Comparison of ENCODE assay signal across 8 cellular contexts in the genomic region with DNA sequence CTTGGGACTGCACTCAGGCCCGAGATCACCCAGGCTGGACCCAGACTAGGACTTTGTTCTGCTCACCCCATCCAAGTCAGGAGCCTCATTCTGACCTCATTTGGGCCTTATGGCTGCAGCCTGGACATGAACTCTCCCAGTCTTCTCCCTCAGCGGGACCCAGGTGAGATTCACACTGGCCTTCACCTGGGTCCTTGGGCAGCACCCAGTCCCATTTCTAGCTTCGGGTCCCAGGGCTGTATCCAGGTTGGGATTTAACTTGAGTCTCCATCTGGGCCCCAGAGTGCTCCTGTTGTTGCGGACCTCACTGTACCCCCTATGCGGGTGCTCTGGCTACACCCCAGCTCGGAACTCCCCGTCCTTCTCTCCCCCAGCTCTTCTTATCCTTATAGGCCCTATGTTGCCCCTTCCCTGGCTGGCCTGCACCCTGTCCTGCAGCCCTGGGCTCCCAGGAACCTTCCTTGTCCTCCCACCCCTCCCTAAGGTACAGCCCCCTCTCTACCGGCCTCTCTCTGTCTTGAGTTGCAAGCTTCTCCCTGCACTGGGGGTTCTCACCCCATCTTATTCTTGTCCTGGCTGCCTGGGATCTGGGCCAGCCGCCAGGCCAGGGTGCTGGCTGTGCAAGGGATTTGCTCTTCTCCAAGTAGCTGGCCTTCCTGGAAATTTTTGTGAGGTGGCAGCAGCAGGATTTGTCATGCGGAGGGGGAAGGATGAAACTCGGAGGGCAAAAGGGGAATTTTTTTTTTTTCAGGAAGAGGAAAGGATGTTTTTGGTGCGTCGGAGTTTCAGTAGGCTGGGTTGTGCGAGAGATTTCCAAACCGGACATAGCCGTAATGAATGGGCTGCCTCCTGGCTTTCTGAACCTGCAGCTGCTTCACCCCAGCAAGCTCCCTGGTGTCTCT. TPM values are rescaled to one million over a fixed set of nuclear protein-coding genes. Genes with fewer than 3 reads are reported as not detected.
DNase-seq lines count a peak whose midpoint lies in the region; TF ChIP-seq lines count a peak whose summit lies in the region.

No MANE protein-coding gene starts in this region.

- no TSS peak for BruUV-seq in Caco-2 (replicated peaks; lab: Mats Ljungman, UMichigan)

- no peaks in the 10 kb centered on the region for H3K36me3 ChIP-seq in Caco-2 (ENCODE audit: control insufficient read depth, insufficient read depth, low read length)
- no peaks in the 10 kb centered on the region for H3K36me3 ChIP-seq in adipocyte (ENCODE audit: control insufficient read depth, insufficient read depth, low read length, severe bottlenecking)
- H3K36me3 ChIP-seq in iPS-20b (ENCODE audit: insufficient read depth, low read depth, low read length), result no peaks in the 10 kb centered on the region
- peaks cover 0 to 9% (median 0%) of the 10 kb centered on the region in 6 donors for H3K36me3 ChIP-seq in spleen

- 2 to 4% (median 3%) methylated on average over 16 of the region's 16 CpGs for WGBS in spleen, 5 donors

- intact Hi-C loops in Caco-2 (cut with micrococcal nuclease; ENCODE audit: unreplicated experiment), result loop anchor here (2.0 to 10.0 kb wide), 2 partner anchors 89 to 159 kb away; partner anchors contain the start of genes DHRS7B and KCNJ12
- intact Hi-C loops in spleen (cut with DNase I; ENCODE audit: low total_unique reads), result loop anchor here (10.0 kb wide), 1 partner anchor 161 kb away; the partner anchor contains the start of gene DHRS7B

- H3K4me1 ChIP-seq in Caco-2, result peaks cover 22% of the 10 kb centered on the region
- H3K4me1 ChIP-seq in adipocyte (ENCODE audit: control insufficient read depth, insufficient read depth, low read length), result peaks cover 60% of the 10 kb centered on the region
- H3K4me1 ChIP-seq in iPS-20b (ENCODE audit: insufficient read depth, low read length), result peaks cover 5% of the 10 kb centered on the region; the same call in 1 of the 2 replicates
- peaks cover 46 to 95% (median 69%) of the 10 kb centered on the region in 6 donors for H3K4me1 ChIP-seq in spleen

- CTCF ChIA-PET in Caco-2 (lab: Charles Lee), result no interaction called here

- no peaks in the 10 kb centered on the region for H3K9me3 Mint-ChIP-seq in Caco-2 (ENCODE audit: unreplicated experiment)

- peak overlapping the region; percentile 89 for H3K4me3 Mint-ChIP-seq in Caco-2 (ENCODE audit: unreplicated experiment)

- H3K9ac ChIP-seq in adipocyte (ENCODE audit: low read length), result peak overlapping the region; percentile 95
- H3K9ac ChIP-seq in iPS-20b (ENCODE audit: low read depth, low read length), result peak overlapping the region; percentile 77; the same call in 1 of the 2 replicates

- no peaks in the 10 kb centered on the region for H3K27me3 ChIP-seq in Caco-2 (replicated peaks; ENCODE audit: control insufficient read depth, insufficient read depth, low read length)
- H3K27me3 ChIP-seq in adipocyte (replicated peaks; ENCODE audit: control insufficient read depth, insufficient read depth, low read length), result no peaks in the 10 kb centered on the region
- H3K27me3 ChIP-seq in iPS-20b (ENCODE audit: insufficient read depth, low read length), result peaks cover 34% of the 10 kb centered on the region
- peaks cover 0 to 2% (median 0%) of the 10 kb centered on the region in 7 donors for H3K27me3 ChIP-seq in spleen (replicated peaks in 1 of 7)

- TF ChIP-seq CTCF in Caco-2 (IDR thresholded peaks at IDR 0.05; ENCODE audit: insufficient read depth in 1 of 2, low read depth in 1 of 2, low read length in 1 of 2, severe bottlenecking in 1 of 2, unreplicated experiment in 1 of 2), result no peak
- no peak for TF ChIP-seq CTCF in spleen (IDR thresholded peaks at IDR 0.05 in 8 of 11, conservative IDR thresholded peaks at IDR 0.05 in 3 of 11)

- no peak for TF ChIP-seq POLR2A in spleen (IDR thresholded peaks at IDR 0.05)

- H3K27ac ChIP-seq in iPS-20b (ENCODE audit: low read length) (no peak overlapping the region), spleen (peak overlapping the region; percentile 87 to 98 (median 96))

- H3K4me1 Mint-ChIP-seq in Caco-2 (ENCODE audit: low read depth, unreplicated experiment), result peaks cover 17% of the 10 kb centered on the region

- DNase-seq in Caco-2 (no peak), HT1080 (ENCODE audit: low read depth) (peak; percentile 59), adipocyte (ENCODE audit: low read depth) (peak; percentile 62), spleen (no peak), NCI-H526 (lab: John Stamatoyannopoulos, UW) (no peak), NOMO-1 treated with DMSO at 0.1 percent for 48 hours (lab: John Stamatoyannopoulos, UW; ENCODE audit: unreplicated experiment) (no peak)
- no peak for DNase-seq in stimulated activated CD4-positive, alpha-beta T cell treated with anti-CD3 and anti-CD28 coated beads, Interleukin-1b, Interleukin-23, amount 100 ng/mL, for 48 hours

- POLR2A ChIA-PET in Caco-2 (lab: Charles Lee), result interaction anchor here (1.9 kb wide), 1 partner anchor 172 kb away, joined by 7 read pairs; no protein-coding TSS in a partner anchor

- H3K27me3 Mint-ChIP-seq in Caco-2 (ENCODE audit: insufficient read depth, unreplicated experiment), result no peaks in the 10 kb centered on the region

- H3K27ac Mint-ChIP-seq in Caco-2 (ENCODE audit: unreplicated experiment), result peak overlapping the region; percentile 70

- H3K9me3 ChIP-seq in Caco-2, result no peaks in the 10 kb centered on the region
- H3K9me3 ChIP-seq in adipocyte (ENCODE audit: control insufficient read depth, low read length), result no peaks in the 10 kb centered on the region
- H3K9me3 ChIP-seq in iPS-20b (ENCODE audit: insufficient read depth, low read depth, low read length), result no peaks in the 10 kb centered on the region
- H3K9me3 ChIP-seq in spleen, result no peaks in the 10 kb centered on the region

- H3K4me3 ChIP-seq in Caco-2 (ENCODE audit: low read depth, low read length), result peak overlapping the region; percentile 83
- H3K4me3 ChIP-seq in adipocyte (ENCODE audit: low read length), result peak overlapping the region; percentile 97
- peak overlapping the region; percentile 86 for H3K4me3 ChIP-seq in iPS-20b (ENCODE audit: low read length)
- H3K4me3 ChIP-seq in spleen, result peak overlapping the region; percentile 87 to 99 (median 96)

- H3K36me3 Mint-ChIP-seq in Caco-2 (ENCODE audit: insufficient read depth, unreplicated experiment), result peaks cover 12% of the 10 kb centered on the region

RNA-seq across cellular contexts. Expression of gene MAP2K3, which starts 0.9 kb away (rescaled TPM):
- total RNA-seq in Caco-2 (2022) (49.5 and 50.9 TPM in 2 replicates), spleen (100 to 1,000 TPM in 2 of 7 donors, 10 to 100 TPM in 5; 44.3 to 121 (median 83.6) TPM)
- total RNA-seq in HT1080 (2014; rRNA removed; shearing (Covaris generic)), result 22.0 and 23.4 TPM in 2 replicates
- polyA plus RNA-seq in HT1080 (2015; cell fraction: cytosol; rRNA removed), result 76.5 and 89.7 TPM in 2 replicates
- 50.3 and 60.2 TPM in 2 replicates for polyA plus RNA-seq in HT1080 (2015; cell fraction: nucleus; rRNA removed)
- 10 to 100 TPM; 31.7 to 54.6 (median 46.3) TPM for polyA plus RNA-seq in spleen

RNA-seq across cellular contexts. Expression of gene NATD1, which starts 32.2 kb away (rescaled TPM):
- total RNA-seq in Caco-2 (2022) (14.4 and 18.4 TPM in 2 replicates), spleen (10 to 100 TPM in 6 of 7 donors, 1 to 10 TPM in 1; 9.4 to 31.0 (median 16.6) TPM)
- total RNA-seq in HT1080 (2014; rRNA removed; shearing (Covaris generic)), result 0.47 and 0.88 TPM in 2 replicates
- 2.5 and 3.5 TPM in 2 replicates for polyA plus RNA-seq in HT1080 (2015; cell fraction: cytosol; rRNA removed)
- polyA plus RNA-seq in HT1080 (2015; cell fraction: nucleus; rRNA removed), result 2.9 and 3.1 TPM in 2 replicates
- 1 to 10 TPM; 1.3 to 5.9 (median 1.9) TPM for polyA plus RNA-seq in spleen

Comparison
In these comparisons a context has a peak if more than half of its experiments do, and no peak if none do; other contexts are left out.
1. DNase-seq: peak in HT1080 (single experiment) and adipocyte (single experiment); none in Caco-2 (0 of 2), spleen (single experiment), stimulated activated CD4-positive, alpha-beta T cell treated with anti-CD3 and anti-CD28 coated beads, Interleukin-1b, Interleukin-23, amount 100 ng/mL, for 48 hours (single experiment), NCI-H526 (0 of 2) and NOMO-1 treated with DMSO at 0.1 percent for 48 hours (single experiment).
2. Peak in every context shown above with its lines, with median percentiles within 50 percentile points of each other: H3K4me3 ChIP-seq.